ENCODE assay signal across 16 cellular contexts in the genomic region with DNA sequence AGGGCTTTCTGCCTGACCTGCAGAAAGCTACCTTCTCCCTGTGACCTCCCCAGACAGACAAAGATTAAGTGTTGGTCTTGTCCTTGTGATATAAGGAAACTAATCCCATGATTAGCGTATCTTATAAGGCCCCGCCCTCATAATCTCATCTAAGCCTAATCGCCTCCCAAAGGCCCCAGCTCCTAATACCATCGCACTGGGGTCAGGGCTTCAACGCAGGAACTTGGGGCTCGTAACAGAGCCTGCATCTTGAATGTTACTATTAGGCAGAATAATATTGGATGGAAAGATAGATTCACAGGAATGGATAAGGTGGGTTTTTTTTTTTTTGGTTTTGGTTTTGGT.
DNase-seq lines count a peak whose midpoint lies in the region; ATAC-seq, FAIRE-seq and TF ChIP-seq lines count a peak whose summit lies in the region.
"Had no signal": no experiment of that assay in that cellular context is flagged by ENCODE, and none has a peak within 500 bp of the region (broad histone marks: within the 10 kb centered on the region; RNA-seq: fewer than 3 reads in every experiment).

No MANE protein-coding gene starts in this region.

- dilution Hi-C loops in IMR-90 (cut with HindIII; ENCODE audit: low sequenced_read_pairs, unreplicated experiment), result no loop called here

- H3K27ac Mint-ChIP-seq in neural crest cell (ENCODE audit: unreplicated experiment) (peak overlapping the region; percentile 35), T-cell (no peak overlapping the region)
- H3K27ac Mint-ChIP-seq: B cell; CD14-positive monocyte; CD8-positive, alpha-beta T cell had no signal

- H3K18ac ChIP-seq in IMR-90 (ENCODE audit: low read depth, low read length), result no peak overlapping the region

- H2AK5ac ChIP-seq in IMR-90 (ENCODE audit: low read depth, low read length), result no peak overlapping the region

- TF ChIP-seq CTCF in IMR-90 (conservative IDR thresholded peaks at IDR 0.05; ENCODE audit: low read depth, low read length) (no peak), PC-9 (conservative IDR thresholded peaks at IDR 0.05) (no peak), neural crest cell (conservative IDR thresholded peaks at IDR 0.05) (no peak)

- H3K9me2 ChIP-seq in PC-9 (ENCODE audit: insufficient read depth), result 0 out of 2 replicates have a peak, but pooled peaks cover 4% of the 10 kb centered on the region

- no peak overlapping the region for H3K27ac ChIP-seq in BLaER1 treated with 17β-estradiol and CSF1 and Interleukin-3, amounts not matched to agents 10 nM and 100 nM
- H3K27ac ChIP-seq in IMR-90 (ENCODE audit: insufficient read depth, low read length), result no peak overlapping the region
- H3K27ac ChIP-seq in PC-9, result peak overlapping the region; percentile 91

- H2AFZ ChIP-seq in IMR-90 (replicated peaks; ENCODE audit: low read length, poor library complexity) (no peak overlapping the region), PC-9 (no peak overlapping the region)

- peak overlapping the region; percentile 45 to 98 (median 91) for H3K4me2 ChIP-seq in BLaER1 treated with 17β-estradiol and CSF1 and Interleukin-3, amounts not matched to agents 10 nM and 100 nM
- no peak overlapping the region for H3K4me2 ChIP-seq in IMR-90 (ENCODE audit: low read depth, low read length)
- H3K4me2 ChIP-seq in PC-9, result peak overlapping the region; percentile 52

- no peak overlapping the region for H3K9ac ChIP-seq in BLaER1 treated with 17β-estradiol and CSF1 and Interleukin-3, amounts not matched to agents 10 nM and 100 nM
- no peak overlapping the region for H3K9ac ChIP-seq in IMR-90 (ENCODE audit: low read depth, low read length)

- no peak for FAIRE-seq in GM19239 (lab: Jason Lieb, UNC)
- no peak for FAIRE-seq in GM12891 (lab: Jason Lieb, UNC)
- FAIRE-seq: GM18507 had no signal

- H3K23ac ChIP-seq in IMR-90 (ENCODE audit: low read depth, low read length), result no peak overlapping the region

- H4K5ac ChIP-seq in IMR-90 (ENCODE audit: low read depth, low read length), result no peak overlapping the region

- H3F3A ChIP-seq in PC-9 (ENCODE audit: insufficient read depth, low read depth), result peaks cover 39% of the 10 kb centered on the region

- CTCF ChIA-PET in IMR-90 (lab: Yijun Ruan, JAX) (no interaction called here), PC-9 (lab: Charles Lee) (interaction anchor here (0.7 kb wide), 2 partner anchors 406 to 1917 kb away, joined by 4 read pairs; no protein-coding TSS in a partner anchor), T-cell (lab: Charles Lee) (no interaction called here)

- no peak overlapping the region for H2BK120ac ChIP-seq in IMR-90 (ENCODE audit: low read depth, low read length)

- no peaks in the 10 kb centered on the region for H3K27me3 Mint-ChIP-seq in neural crest cell (ENCODE audit: low read depth)
- H3K27me3 Mint-ChIP-seq in T-cell, result peaks cover 25 to 26% of the 10 kb centered on the region in 2 donors

- H3K36me3 ChIP-seq in BLaER1 treated with 17β-estradiol and CSF1 and Interleukin-3, amounts not matched to agents 10 nM and 100 nM, result no peaks in the 10 kb centered on the region
- no peaks in the 10 kb centered on the region for H3K36me3 ChIP-seq in IMR-90 (ENCODE audit: control insufficient read depth, insufficient read depth, low read length)
- no peaks in the 10 kb centered on the region for H3K36me3 ChIP-seq in PC-9 (ENCODE audit: low read depth)

- H2AK9ac ChIP-seq in IMR-90 (replicated peaks; ENCODE audit: low read depth, low read length, poor library complexity), result peak overlapping the region; percentile 18

- no peaks in the 10 kb centered on the region for H3K9me1 ChIP-seq in IMR-90 (ENCODE audit: insufficient read depth, low read length)

- BruUV-seq in IMR-90 (replicated peaks; lab: Mats Ljungman, UMichigan) (no TSS peak), PC-9 (replicated peaks; lab: Mats Ljungman, UMichigan) (no TSS peak)

- peaks cover 39 to 56% (median 51%) of the 10 kb centered on the region in 10 experiments for H3K4me1 ChIP-seq in BLaER1 treated with 17β-estradiol and CSF1 and Interleukin-3, amounts not matched to agents 10 nM and 100 nM
- H3K4me1 ChIP-seq in IMR-90 (ENCODE audit: control insufficient read depth, insufficient read depth, low read length) (no peaks in the 10 kb centered on the region), PC-9 (replicated peaks; ENCODE audit: insufficient read depth) (peaks cover 47% of the 10 kb centered on the region)

- TF ChIP-seq POLR2A in IMR-90 (IDR thresholded peaks at IDR 0.05; ENCODE audit: low read depth, low read length) (no peak), GM12891 (IDR thresholded peaks at IDR 0.05; ENCODE audit: low read depth, low read length) (no peak)

- POLR2A ChIA-PET in IMR-90 (lab: Charles Lee; ENCODE audit: unreplicated experiment), result no interaction called here
- POLR2A ChIA-PET in PC-9 (lab: Charles Lee; ENCODE audit: unreplicated experiment), result no interaction called here
- POLR2A ChIA-PET in T-cell (lab: Charles Lee), result no interaction called here

- TF ChIP-seq RAD21 in IMR-90 (IDR thresholded peaks at IDR 0.05; ENCODE audit: low read length), result no peak

- no peaks in the 10 kb centered on the region for H3K79me1 ChIP-seq in IMR-90 (ENCODE audit: low read depth in 1 of 2, low read length in 2 of 2)

- H4K20me1 ChIP-seq in BLaER1 treated with 17β-estradiol and CSF1 and Interleukin-3, amounts not matched to agents 10 nM and 100 nM, result peaks cover 0 to 14% (median 0%) of the 10 kb centered on the region in 11 experiments; a peak in 1 of 22 replicates
- H4K20me1 ChIP-seq in IMR-90 (ENCODE audit: insufficient read depth, low read length), result no peaks in the 10 kb centered on the region
- H4K20me1 ChIP-seq in PC-9 (ENCODE audit: insufficient read depth), result no peaks in the 10 kb centered on the region

- H3K4me1 Mint-ChIP-seq in neural crest cell (peaks cover 20% of the 10 kb centered on the region), T-cell (peaks cover 10 to 14% (median 12%) of the 10 kb centered on the region in 3 donors)

- intact Hi-C loops in IMR-90 (cut with micrococcal nuclease), result no loop called here
- intact Hi-C loops in PC-9 (cut with micrococcal nuclease; ENCODE audit: unreplicated experiment), result no loop called here

- H3K36me3 Mint-ChIP-seq in neural crest cell (ENCODE audit: low read depth), result no peaks in the 10 kb centered on the region
- no peaks in the 10 kb centered on the region for H3K36me3 Mint-ChIP-seq in T-cell
- H3K36me3 Mint-ChIP-seq: CD14-positive monocyte; CD8-positive, alpha-beta T cell had no signal

- WGBS in IMR-90 (ENCODE audit: extremely low coverage in 2 of 2, insufficient read length in 1 of 2), 2 experiments, result no CpG with 5 or more reads among the region's 6 CpGs

- ATAC-seq in IMR-90 (ENCODE audit: low read depth), result no peak
- ATAC-seq in T-cell (replicated peaks in 1 of 4), result no peak
- ATAC-seq: CD8-positive, alpha-beta T cell had no signal

- H3K56ac ChIP-seq in IMR-90 (ENCODE audit: extremely low read depth, insufficient read depth, low read length), result no peak overlapping the region

- no peak overlapping the region for H3K4ac ChIP-seq in IMR-90 (ENCODE audit: low read depth, low read length)

- H2BK5ac ChIP-seq in IMR-90 (ENCODE audit: low read depth, low read length, poor library complexity, severe bottlenecking), result no peak overlapping the region

- H3K79me2 ChIP-seq in PC-9 (ENCODE audit: low read depth), result no peaks in the 10 kb centered on the region

- H3K14ac ChIP-seq in IMR-90 (replicated peaks; ENCODE audit: low read depth, low read length), result no peak overlapping the region

- H3K9me3 Mint-ChIP-seq in neural crest cell (no peaks in the 10 kb centered on the region), T-cell (no peaks in the 10 kb centered on the region)
- H3K9me3 Mint-ChIP-seq: CD8-positive, alpha-beta T cell had no signal

- H4K91ac ChIP-seq in IMR-90 (ENCODE audit: insufficient read depth, low read depth, low read length), result no peak overlapping the region

- no peak overlapping the region for H3K4me3 Mint-ChIP-seq in neural crest cell
- H3K4me3 Mint-ChIP-seq in T-cell, result no peak overlapping the region
- H3K4me3 Mint-ChIP-seq: B cell; CD8-positive, alpha-beta T cell had no signal

- no peak overlapping the region for H2BK15ac ChIP-seq in IMR-90 (ENCODE audit: low read depth, low read length)

- peaks cover 0 to 7% (median 0%) of the 10 kb centered on the region in 11 experiments; a peak in 2 of 22 replicates for H3K27me3 ChIP-seq in BLaER1 treated with 17β-estradiol and CSF1 and Interleukin-3, amounts not matched to agents 10 nM and 100 nM
- H3K27me3 ChIP-seq in IMR-90 (ENCODE audit: control insufficient read depth, insufficient read depth, low read length) (peaks cover 39% of the 10 kb centered on the region), PC-9 (ENCODE audit: insufficient read depth, low read depth) (no peaks in the 10 kb centered on the region)

- H3K4me3 ChIP-seq in BLaER1 treated with 17β-estradiol and CSF1 and Interleukin-3, amounts not matched to agents 10 nM and 100 nM, result no peak overlapping the region
- H3K4me3 ChIP-seq in IMR-90 (ENCODE audit: insufficient read depth, low read depth, low read length) (no peak overlapping the region), PC-9 (no peak overlapping the region)

- DNase-seq in IMR-90 (no peak), PC-9 (no peak), neural crest cell (ENCODE audit: low read depth, low spot score) (no peak), islet precursor cell (no peak), T-cell (no peak), GM19239 (ENCODE audit: insufficient read length, low spot score) (no peak), GM12891 (ENCODE audit: insufficient read length, low spot score) (no peak)
- DNase-seq: CD8-positive, alpha-beta T cell; COR-L47; DMS53; HCEC 1CT; KBM-7 had no signal

- no peaks in the 10 kb centered on the region for H3K9me3 ChIP-seq in BLaER1 treated with 17β-estradiol and CSF1 and Interleukin-3, amounts not matched to agents 10 nM and 100 nM (replicated peaks in 1 of 11)
- H3K9me3 ChIP-seq in IMR-90 (ENCODE audit: control insufficient read depth, insufficient read depth, low read length), result peaks cover 3% of the 10 kb centered on the region; the same call in 1 of the 2 replicates
- H3K9me3 ChIP-seq in PC-9 (ENCODE audit: insufficient read depth, low read depth), result no peaks in the 10 kb centered on the region

- in situ Hi-C loops in IMR-90 (cut with MboI; ENCODE audit: low sequenced_read_pairs), result no loop called here

- H4K8ac ChIP-seq in IMR-90 (ENCODE audit: low read depth in 2 of 2, low read length in 2 of 2), result no peak overlapping the region

- H2BK20ac ChIP-seq in IMR-90 (ENCODE audit: low read depth, low read length), result no peak overlapping the region

TF ChIP-seq in IMR-90, 13 proteins besides CTCF, POLR2A, EP300 and RAD21 (continues in another document):
- TF ChIP-seq MAZ (IDR thresholded peaks at IDR 0.05; ENCODE audit: borderline replicate concordance, low read depth, low read length) (no peak), RFX5 (IDR thresholded peaks at IDR 0.05; ENCODE audit: low read depth, low read length) (no peak), CEBPB (IDR thresholded peaks at IDR 0.05; ENCODE audit: low read depth, low read length) (no peak), BHLHE40 (IDR thresholded peaks at IDR 0.05; ENCODE audit: low read depth, low read length) (no peak)

TF ChIP-seq in GM12891, 5 proteins besides CTCF, POLR2A, EP300 and RAD21 (continues in another document):
- TF ChIP-seq TAF1 (IDR thresholded peaks at IDR 0.05; ENCODE audit: low read depth, low read length) (no peak), SPI1 (IDR thresholded peaks at IDR 0.05; ENCODE audit: low read depth, low read length) (no peak), PAX5 (IDR thresholded peaks at IDR 0.05; ENCODE audit: insufficient read depth, low read length, severe bottlenecking) (no peak), POU2F2 (IDR thresholded peaks at IDR 0.05; ENCODE audit: low read depth, low read length) (no peak)
